In genomic region chr7:27182861-27183681, GRCh38 we compare ENCODE assay signal across 8 cellular contexts.
DNase-seq lines count a peak whose midpoint lies in the region; ATAC-seq and TF ChIP-seq lines count a peak whose summit lies in the region.

No MANE protein-coding gene starts in this region.

- no peaks in the 10 kb centered on the region for H3K36me3 ChIP-seq in mucosa of rectum (ENCODE audit: control insufficient read depth in 2 of 2, insufficient read depth in 2 of 2, low read length in 2 of 2)

- no peak for DNase-seq in AG04449 (ENCODE audit: low read depth, low spot score)
- peak; percentile 19 to 20 for DNase-seq in activated T-cell treated with anti-CD3 and anti-CD28 coated beads, Interleukin-2, amount 50 U/mL, for 48 hours
- DNase-seq in NCI-H2196 treated with DMSO at 0.1 percent for 48 hours (lab: John Stamatoyannopoulos, UW; ENCODE audit: unreplicated experiment) = no peak
- DNase-seq in stimulated activated CD4-positive, alpha-beta T cell treated with anti-CD3 and anti-CD28 coated beads, Interleukin-2, amount 100 ng/mL, for 48 hours = no peak

- ATAC-seq in HG02763 (IDR thresholded peaks at IDR 0.05; ENCODE audit: unreplicated experiment) (no peak), HG03354 (IDR thresholded peaks at IDR 0.05; ENCODE audit: poor library complexity, severe bottlenecking, unreplicated experiment) (no peak)

- TF ChIP-seq CTCF in AG04449 (IDR thresholded peaks at IDR 0.05; ENCODE audit: insufficient read depth, low read length, missing control alignments) = no peak

- H3K4me3 ChIP-seq in AG04449 (ENCODE audit: low read depth, low read length) (peak overlapping the region; percentile 70), GM08714 (ENCODE audit: low read length) (peak overlapping the region; percentile 12; the same call in 1 of the 2 replicates), mucosa of rectum (ENCODE audit: low read length in 2 of 2) (peak overlapping the region; percentile 71 to 83)

- H3K9ac ChIP-seq in mucosa of rectum (ENCODE audit: low read depth in 1 of 2, low read length in 2 of 2) = peak overlapping the region; percentile 80 to 96

- peaks cover 8 to 25% of the 10 kb centered on the region in 2 donors for H3K27me3 ChIP-seq in mucosa of rectum (ENCODE audit: control insufficient read depth in 2 of 2, insufficient read depth in 2 of 2, low read length in 2 of 2)

- POLR2A ChIA-PET in AG04449 (lab: Yijun Ruan, JAX) = interaction anchor here (1.3 to 2.2 kb wide), 2 partner anchors 10 to 20 kb away, joined by 3 to 9 read pairs; partner anchors contain the start of gene HOXA10

- CTCF ChIA-PET in AG04449 (lab: Yijun Ruan, JAX) = interaction anchor here (0.6 to 1.8 kb wide), 8 partner anchors 10 to 738 kb away, joined by 3 to 9 read pairs (median 4); no protein-coding TSS in a partner anchor

- H3K27ac ChIP-seq in mucosa of rectum (ENCODE audit: low read depth in 2 of 2, low read length in 2 of 2) = peak overlapping the region; percentile 91 to 93

- peaks cover 49 to 69% of the 10 kb centered on the region in 2 donors for H3K4me1 ChIP-seq in mucosa of rectum (ENCODE audit: control insufficient read depth in 2 of 2, insufficient read depth in 2 of 2, low read length in 2 of 2)

- no peaks in the 10 kb centered on the region for H3K9me3 ChIP-seq in mucosa of rectum (ENCODE audit: control insufficient read depth in 2 of 2, low read length in 2 of 2)

Comparison
In these comparisons a context has a peak if more than half of its experiments do, and no peak if none do; other contexts are left out.
1. DNase-seq: peak in activated T-cell treated with anti-CD3 and anti-CD28 coated beads, Interleukin-2, amount 50 U/mL, for 48 hours (2 of 2); none in AG04449 (single experiment), NCI-H2196 treated with DMSO at 0.1 percent for 48 hours (single experiment) and stimulated activated CD4-positive, alpha-beta T cell treated with anti-CD3 and anti-CD28 coated beads, Interleukin-2, amount 100 ng/mL, for 48 hours (0 of 2).
2. H3K4me3 ChIP-seq: peak in every context shown above with its lines; median percentile 77 in mucosa of rectum; 70 in AG04449; 12 in GM08714.